34 cellular contexts compared by ENCODE assay signal in genomic region chr5:92394935-92395334, GRCh38.
"Had no signal": no experiment of that assay in that cellular context is flagged by ENCODE, and none has a peak within 500 bp of the region (broad histone marks: within the 10 kb centered on the region; RNA-seq: fewer than 3 reads in every experiment).

No MANE protein-coding gene starts in this region.

- H3K27ac ChIP-seq: adrenal gland, body of pancreas, brain microvascular endothelial cell, breast epithelium, VCaP had no signal

- H3K4me3 ChIP-seq: adrenal gland, body of pancreas, breast epithelium had no signal

- H3K27me3 ChIP-seq: adrenal gland, body of pancreas, brain microvascular endothelial cell, breast epithelium had no signal

- DNase-seq: activated B cell treated with CpG ODN at 0.5 μM for 24 hours; activated CD4-positive, alpha-beta memory T cell treated with anti-CD3 and anti-CD28 coated beads for 36 hours; activated CD4-positive, alpha-beta T cell treated with anti-CD3 and anti-CD28 coated beads for 4 hours; activated CD4-positive, alpha-beta T cell treated with anti-CD3 and anti-CD28 coated beads, Interleukin-2, amount 10 ng/mL, durations not matched to agents 24 days and 14 days; activated CD4-positive, alpha-beta T cell treated with anti-CD3 and anti-CD28 coated beads, Interleukin-2, amount 50 U/mL, for 1 hour; activated CD4-positive, alpha-beta T cell treated with anti-CD3 and anti-CD28 coated beads, Interleukin-2, amount 50 U/mL, for 4 hours; activated CD4-positive, CD25-positive, alpha-beta regulatory T cell treated with anti-CD3 and anti-CD28 coated beads, Interleukin-2, amount 50 U/mL, for 72 hours; activated CD8-positive, alpha-beta memory T cell treated with anti-CD3 and anti-CD28 coated beads, Interleukin-2, amount 50 U/mL, for 4 hours; activated CD8-positive, alpha-beta T cell treated with anti-CD3 and anti-CD28 coated beads for 36 hours; activated effector memory CD4-positive, alpha-beta T cell treated with anti-CD3 and anti-CD28 coated beads, Interleukin-2, amount 50 U/mL, for 16 hours; activated gamma-delta T cell treated with Interleukin-2 at 50 U/mL for 16 hours; activated naive CD4-positive, alpha-beta T cell; activated naive CD4-positive, alpha-beta T cell treated with anti-CD3 and anti-CD28 coated beads for 36 hours; activated naive CD4-positive, alpha-beta T cell treated with anti-CD3 and anti-CD28 coated beads, Interleukin-2, amount 50 U/mL, for 16 hours; activated naive CD8-positive, alpha-beta T cell treated with anti-CD3 and anti-CD28 coated beads for 36 hours; activated T-cell treated with anti-CD3 and anti-CD28 coated beads for 4 hours; activated T-cell treated with anti-CD3 and anti-CD28 coated beads, Interleukin-2, amount 50 U/mL, for 1 hour; activated T-cell treated with anti-CD3 and anti-CD28 coated beads, Interleukin-2, amount 50 U/mL, for 4 hours; activated T-cell treated with anti-CD3 and anti-CD28 coated beads, Interleukin-2, amount 50 U/mL, for 72 hours; adrenal gland; amniotic stem cell; aorta; body of pancreas; brain microvascular endothelial cell; central memory CD4-positive, alpha-beta T cell; T-helper 2 cell; T-helper 9 cell had no signal

- ATAC-seq: activated CD8-positive, alpha-beta T cell treated with anti-CD3 and anti-CD28 coated beads for 36 hours; activated naive CD4-positive, alpha-beta T cell treated with anti-CD3 and anti-CD28 coated beads, Interleukin-2, amount 50 U/mL, for 72 hours; activated T-cell treated with anti-CD3 and anti-CD28 coated beads, Interleukin-2, amount 50 U/mL, for 4 hours; activated T-cell treated with anti-CD3 and anti-CD28 coated beads, Interleukin-2, amount 50 U/mL, for 72 hours; activated T-helper 17 cell treated with anti-CD3 and anti-CD28 coated beads, Interleukin-2, amount 50 U/mL, for 72 hours; body of pancreas had no signal

- FAIRE-seq: astrocyte, colon, TTC549 had no signal

- H3K9me3 ChIP-seq: body of pancreas, breast epithelium had no signal

- H3K4me1 ChIP-seq: adrenal gland, body of pancreas, breast epithelium had no signal

- H3K36me3 ChIP-seq: adrenal gland, brain microvascular endothelial cell, breast epithelium had no signal
